ENCODE assay signal across 19 cellular contexts in genomic region chr1:4662723-4663122, GRCh38. TPM values are rescaled to one million over a fixed set of nuclear protein-coding genes. Genes with fewer than 3 reads are reported as not detected.
DNase-seq lines count a peak whose midpoint lies in the region; ATAC-seq and TF ChIP-seq lines count a peak whose summit lies in the region.
"Had no signal": no experiment of that assay in that cellular context is flagged by ENCODE, and none has a peak within 500 bp of the region (broad histone marks: within the 10 kb centered on the region; RNA-seq: fewer than 3 reads in every experiment).

No MANE protein-coding gene starts in this region.

- peaks cover 48% of the 10 kb centered on the region for H3K4me1 Mint-ChIP-seq in nephron progenitor cell
- H3K4me1 Mint-ChIP-seq: B cell; CD4-positive, CD25-positive, alpha-beta regulatory T cell had no signal

- H3K4me1 ChIP-seq in osteoblast (ENCODE audit: insufficient read depth, low read length): no peaks in the 10 kb centered on the region
- H3K4me1 ChIP-seq: Caco-2, HAP-1 had no signal

- H3K4me2 ChIP-seq in osteoblast (ENCODE audit: insufficient read depth, low read length): no peak overlapping the region

- H3K36me3 ChIP-seq in osteoblast (ENCODE audit: insufficient read depth, low read length): no peaks in the 10 kb centered on the region
- H3K36me3 ChIP-seq: BLaER1, HAP-1 had no signal

- H3K27ac ChIP-seq in angular gyrus (ENCODE audit: low read depth, low read length) (peak overlapping the region; percentile 54), dorsolateral prefrontal cortex (peak overlapping the region in 54 of 59 donors; percentile 19 to 99 (median 74)), osteoblast (ENCODE audit: low read depth, low read length) (no peak overlapping the region), temporal lobe (ENCODE audit: low read depth, low read length) (peak overlapping the region; percentile 85)
- H3K27ac ChIP-seq: 22Rv1, BLaER1, C4-2B had no signal

- H3K36me3 Mint-ChIP-seq in nephron progenitor cell (ENCODE audit: low read depth): peaks cover 4% of the 10 kb centered on the region
- H3K36me3 Mint-ChIP-seq: CD4-positive, CD25-positive, alpha-beta regulatory T cell; CD8-positive, alpha-beta T cell had no signal

- DNase-seq in dorsolateral prefrontal cortex (no peak), osteoblast (ENCODE audit: insufficient read length, low spot score, missing footprints) (peak; percentile 54), nephron progenitor cell (no peak)
- DNase-seq in stimulated activated CD4-positive, alpha-beta T cell treated with anti-CD3 and anti-CD28 coated beads, Interleukin-2, amount 100 ng/mL, for 24 hours: no peak
- DNase-seq: Caco-2; CD4-positive, CD25-positive, alpha-beta regulatory T cell; CD8-positive, alpha-beta T cell; DMS153; DND-41; GOT3; HFFc6 had no signal

- ATAC-seq in GM18870 (IDR thresholded peaks at IDR 0.05; ENCODE audit: unreplicated experiment): no peak
- ATAC-seq: CD8-positive, alpha-beta T cell had no signal

- no peak for TF ChIP-seq CTCF in dorsolateral prefrontal cortex (IDR thresholded peaks at IDR 0.05 in 54 of 56, conservative IDR thresholded peaks at IDR 0.05 in 2 of 56; ENCODE audit: low read depth in 1 of 56, partially characterized antibody in 56 of 56)
- TF ChIP-seq CTCF in osteoblast (IDR thresholded peaks at IDR 0.05; ENCODE audit: extremely low read depth, low read depth, low read length): no peak
- TF ChIP-seq CTCF in nephron progenitor cell (IDR thresholded peaks at IDR 0.05): no peak

- H3K9me3 ChIP-seq in osteoblast (ENCODE audit: low read depth, low read length): no peaks in the 10 kb centered on the region
- H3K9me3 ChIP-seq: Caco-2, HAP-1 had no signal

- H4K20me1 ChIP-seq in osteoblast (ENCODE audit: insufficient read depth, low read length): no peaks in the 10 kb centered on the region

- H3K4me3 ChIP-seq in dorsolateral prefrontal cortex (peak overlapping the region in 4 of 59 donors; percentile 0 to 19 (median 12)), osteoblast (ENCODE audit: insufficient read depth, low read length) (no peak overlapping the region)
- H3K4me3 ChIP-seq: BLaER1, HAP-1 had no signal

- H3K27me3 ChIP-seq in dorsolateral prefrontal cortex: peaks cover 0 to 3% (median 0%) of the 10 kb centered on the region in 45 donors
- no peaks in the 10 kb centered on the region for H3K27me3 ChIP-seq in osteoblast (ENCODE audit: insufficient read depth, low read length)

- H3K27me3 Mint-ChIP-seq in nephron progenitor cell (ENCODE audit: low read depth, poor library complexity): peaks cover 39% of the 10 kb centered on the region

- intact Hi-C loops in dorsolateral prefrontal cortex (cut with DNase I): no loop called here

- H3K79me2 ChIP-seq in osteoblast (ENCODE audit: insufficient read depth, low read length): no peaks in the 10 kb centered on the region

- no peak overlapping the region for H2AFZ ChIP-seq in osteoblast (ENCODE audit: low read length)

- no peak overlapping the region for H3K27ac Mint-ChIP-seq in nephron progenitor cell
- H3K27ac Mint-ChIP-seq: B cell; CD8-positive, alpha-beta T cell; HFFc6 had no signal

- no peak overlapping the region for H3K4me3 Mint-ChIP-seq in nephron progenitor cell
- H3K4me3 Mint-ChIP-seq: B cell; CD4-positive, CD25-positive, alpha-beta regulatory T cell; CD8-positive, alpha-beta T cell; HFFc6 had no signal

- peaks cover 22% of the 10 kb centered on the region for H3K9me3 Mint-ChIP-seq in nephron progenitor cell
- H3K9me3 Mint-ChIP-seq: CD4-positive, CD25-positive, alpha-beta regulatory T cell; CD8-positive, alpha-beta T cell had no signal

RNA-seq across cellular contexts. Expression of gene AJAP1, which starts 8.3 kb away (rescaled TPM):
- 10 to 100 TPM; 21.7 to 74.9 (median 55.1) TPM for total RNA-seq in dorsolateral prefrontal cortex
- total RNA-seq in osteoblast: 0.29 and 1.1 TPM in 2 replicates
- 21.9 TPM for total RNA-seq in temporal lobe
- total RNA-seq: B cell, Caco-2, HFFc6 had no signal

Comparison
In these comparisons a context has a peak if more than half of its experiments do, and no peak if none do; other contexts are left out.
1. RNA of gene AJAP1, which starts 8.3 kb away (total RNA-seq): 21.7 to 74.9 TPM in dorsolateral prefrontal cortex and 21.9 TPM in temporal lobe (single experiment); 0.29 to 1.1 TPM in osteoblast; every median in the first group is over 10 times any median in the second.